8 cellular contexts compared by ENCODE assay signal in the genomic region with DNA sequence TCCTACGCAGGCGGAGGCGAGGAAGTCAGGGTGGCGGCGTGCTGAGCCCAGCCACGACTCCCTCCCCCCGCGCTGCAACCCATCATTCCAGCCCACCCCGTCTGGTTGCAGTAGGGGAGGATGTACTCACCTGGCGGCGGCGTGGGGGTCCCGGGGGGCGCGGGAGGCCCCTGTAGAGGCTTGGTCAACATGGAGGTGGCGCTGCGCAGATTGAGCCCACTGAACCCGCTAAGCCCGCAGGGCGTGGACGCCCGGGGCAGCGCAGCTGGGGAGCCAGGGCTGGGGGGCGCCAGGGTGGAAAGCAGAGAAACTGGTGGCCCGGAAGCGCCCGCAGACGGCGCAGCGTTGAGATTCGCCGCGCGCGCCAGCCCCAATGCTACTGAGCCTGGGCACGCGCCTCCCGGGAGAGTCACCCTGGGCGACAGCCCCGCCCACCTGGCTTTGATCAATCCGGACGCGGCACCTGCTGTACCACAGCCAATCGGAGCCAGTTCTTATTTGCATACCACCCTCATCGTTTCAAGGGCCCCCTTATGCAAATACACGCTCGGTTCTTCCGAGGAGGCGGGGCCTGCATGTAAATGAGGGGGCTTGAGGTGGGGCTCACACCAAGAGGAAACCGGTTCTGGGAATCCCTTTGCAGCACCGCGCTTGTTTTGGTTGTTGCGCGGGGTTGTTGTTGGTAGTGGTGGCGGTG. TPM values are rescaled to one million over a fixed set of nuclear protein-coding genes. Genes with fewer than 3 reads are reported as not detected.
DNase-seq lines count a peak whose midpoint lies in the region; ATAC-seq and TF ChIP-seq lines count a peak whose summit lies in the region.

A gene (minus strand): TSS at position 381 of the 697 bp plus-strand sequence. CDS start 190 bp downstream, at position 191.

- H3K4me2 ChIP-seq in H9 (ENCODE audit: insufficient read depth, insufficient read length, low read length), result peak within 1 kb of the TSS; percentile 87

- no peak within 1 kb of the TSS for H2BK15ac ChIP-seq in H9 (ENCODE audit: low read depth, low read length)

- H2BK120ac ChIP-seq in H9 (ENCODE audit: low read depth, low read length, poor library complexity, severe bottlenecking), result no peak within 1 kb of the TSS

- peak within 1 kb of the TSS; percentile 97 for H3K9ac ChIP-seq in H9 (ENCODE audit: extremely low read depth, insufficient read length, low read length)

- H3K4me1 ChIP-seq in H9 (ENCODE audit: insufficient read depth, low read length), result peaks cover 11% of the 10 kb centered on the region; the same call in 1 of the 2 replicates
- H3K4me1 ChIP-seq in RWPE2 (ENCODE audit: insufficient read depth, poor library complexity, severe bottlenecking), result peaks cover 3% of the 10 kb centered on the region

- no peak within 1 kb of the TSS for H2AK5ac ChIP-seq in H9 (ENCODE audit: insufficient read length, low read length)

- peak within 1 kb of the TSS; percentile 76 for H4K5ac ChIP-seq in H9 (ENCODE audit: insufficient read length, low read depth, low read length)

- peak within 1 kb of the TSS; percentile 86 for H4K91ac ChIP-seq in H9 (ENCODE audit: insufficient read length, low read depth, low read length)

- TF ChIP-seq CTCF in H9 (conservative IDR thresholded peaks at IDR 0.05) (no peak), RWPE2 (IDR thresholded peaks at IDR 0.05; ENCODE audit: poor library complexity, severe bottlenecking) (no peak), fibroblast of pulmonary artery (IDR thresholded peaks at IDR 0.05; ENCODE audit: low read length, missing control alignments) (no peak), nephron (IDR thresholded peaks at IDR 0.05; ENCODE audit: unreplicated experiment in 3 of 3) (no peak)

- no peak within 1 kb of the TSS for H2BK20ac ChIP-seq in H9 (ENCODE audit: low read depth, low read length, poor library complexity, severe bottlenecking)

- peaks cover 30% of the 10 kb centered on the region for H3K79me2 ChIP-seq in H9 (ENCODE audit: insufficient read depth, low read length)

- peaks cover 21% of the 10 kb centered on the region for H3K36me3 ChIP-seq in RWPE2 (ENCODE audit: low read depth)

- H3K4me3 Mint-ChIP-seq in H9, result peak within 1 kb of the TSS; percentile 95 to 99
- H3K4me3 Mint-ChIP-seq in activated T-helper 17 cell treated with anti-CD3 and anti-CD28 coated beads, Interleukin-2, amount 50 U/mL, for 72 hours, result peak within 1 kb of the TSS; percentile 97
- H3K4me3 Mint-ChIP-seq in nephron, result peak within 1 kb of the TSS; percentile 81 to 86 (median 81)
- peak within 1 kb of the TSS; percentile 96 for H3K4me3 Mint-ChIP-seq in stimulated activated naive CD8-positive, alpha-beta T cell treated with anti-CD3 and anti-CD28 coated beads, Interleukin-15, Interleukin-2, amounts not matched to agents 100 ng/mL and 50 ng/mL, for 24 hours

- peaks cover 53 to 67% (median 57%) of the 10 kb centered on the region in 3 experiments for H3K36me3 Mint-ChIP-seq in H9 (ENCODE audit: insufficient read depth in 1 of 3, low read depth in 3 of 3)
- H3K36me3 Mint-ChIP-seq in activated T-helper 17 cell treated with anti-CD3 and anti-CD28 coated beads, Interleukin-2, amount 50 U/mL, for 72 hours (ENCODE audit: low read depth), result peaks cover 100% of the 10 kb centered on the region
- peaks cover 5% of the 10 kb centered on the region for H3K36me3 Mint-ChIP-seq in nephron (ENCODE audit: low read depth)
- peaks cover 56% of the 10 kb centered on the region for H3K36me3 Mint-ChIP-seq in stimulated activated naive CD8-positive, alpha-beta T cell treated with anti-CD3 and anti-CD28 coated beads, Interleukin-15, Interleukin-2, amounts not matched to agents 100 ng/mL and 50 ng/mL, for 24 hours (ENCODE audit: low read depth)

- peaks cover 2% of the 10 kb centered on the region for H4K20me1 ChIP-seq in H9 (ENCODE audit: control insufficient read depth, insufficient read depth, insufficient read length)

- peak within 1 kb of the TSS; percentile 83 for H2BK5ac ChIP-seq in H9 (ENCODE audit: insufficient read length, low read length)

- peak within 1 kb of the TSS; percentile 76 for H3K4me3 ChIP-seq in RWPE2 (ENCODE audit: severe bottlenecking)
- peak within 1 kb of the TSS; percentile 60 for H3K4me3 ChIP-seq in fibroblast of pulmonary artery (replicated peaks; ENCODE audit: low read depth, low read length)

- H3K56ac ChIP-seq in H9 (ENCODE audit: insufficient read length, low read depth, low read length), result peak within 1 kb of the TSS; percentile 30

- H3K4ac ChIP-seq in H9 (ENCODE audit: low read depth, low read length), result no peak within 1 kb of the TSS; the same call in 1 of the 2 replicates

- peak within 1 kb of the TSS; percentile 97 for H3K27ac Mint-ChIP-seq in H9
- peak within 1 kb of the TSS; percentile 98 for H3K27ac Mint-ChIP-seq in activated T-helper 17 cell treated with anti-CD3 and anti-CD28 coated beads, Interleukin-2, amount 50 U/mL, for 72 hours
- peak within 1 kb of the TSS; percentile 47 to 86 (median 76) for H3K27ac Mint-ChIP-seq in nephron
- H3K27ac Mint-ChIP-seq in stimulated activated naive CD8-positive, alpha-beta T cell treated with anti-CD3 and anti-CD28 coated beads, Interleukin-15, Interleukin-2, amounts not matched to agents 100 ng/mL and 50 ng/mL, for 24 hours, result peak within 1 kb of the TSS; percentile 96

- no peak within 1 kb of the TSS for H2AFZ ChIP-seq in H9 (ENCODE audit: low read length)

- H3K23ac ChIP-seq in H9 (ENCODE audit: insufficient read length, low read depth, low read length), result no peak within 1 kb of the TSS

- peak within 1 kb of the TSS; percentile 76 for H3K18ac ChIP-seq in H9 (ENCODE audit: insufficient read length, low read depth, low read length)

- peaks cover 26 to 45% of the 10 kb centered on the region in 2 experiments for H3K4me1 Mint-ChIP-seq in H9
- peaks cover 5% of the 10 kb centered on the region for H3K4me1 Mint-ChIP-seq in activated T-helper 17 cell treated with anti-CD3 and anti-CD28 coated beads, Interleukin-2, amount 50 U/mL, for 72 hours
- peaks cover 17% of the 10 kb centered on the region for H3K4me1 Mint-ChIP-seq in nephron
- peaks cover 65% of the 10 kb centered on the region for H3K4me1 Mint-ChIP-seq in stimulated activated naive CD8-positive, alpha-beta T cell treated with anti-CD3 and anti-CD28 coated beads, Interleukin-15, Interleukin-2, amounts not matched to agents 100 ng/mL and 50 ng/mL, for 24 hours (ENCODE audit: low read depth)

- peak; percentile 88 for DNase-seq in EL
- DNase-seq in H9, result peak; percentile 95
- DNase-seq in M059J (ENCODE audit: low read depth), result peak; percentile 93
- DNase-seq in RWPE2 (ENCODE audit: low spot score), result peak; percentile 90
- peak; percentile 86 for DNase-seq in fibroblast of pulmonary artery (ENCODE audit: low read depth)

- H2BK12ac ChIP-seq in H9 (ENCODE audit: insufficient read length, low read depth, low read length), result peak within 1 kb of the TSS; percentile 13

- WGBS in H9 (ENCODE audit: extremely low coverage, insufficient read length, low lambda C conversion rate), result no CpG with 5 or more reads among the region's 55 CpGs

- H3K9me3 Mint-ChIP-seq in H9 (peaks cover 68 to 78% of the 10 kb centered on the region in 2 experiments), nephron (peaks cover 12% of the 10 kb centered on the region)
- H3K9me3 Mint-ChIP-seq in activated T-helper 17 cell treated with anti-CD3 and anti-CD28 coated beads, Interleukin-2, amount 50 U/mL, for 72 hours, result no peaks in the 10 kb centered on the region
- H3K9me3 Mint-ChIP-seq in stimulated activated naive CD8-positive, alpha-beta T cell treated with anti-CD3 and anti-CD28 coated beads, Interleukin-15, Interleukin-2, amounts not matched to agents 100 ng/mL and 50 ng/mL, for 24 hours, result no peaks in the 10 kb centered on the region

- H3T11ph ChIP-seq in H9 (ENCODE audit: low read length), result no peak within 1 kb of the TSS

- peak within 1 kb of the TSS; percentile 75 for H3K14ac ChIP-seq in H9 (ENCODE audit: insufficient read depth, low read length)

- H3K27me3 ChIP-seq in H9 (ENCODE audit: insufficient read depth, low read length), result no peaks in the 10 kb centered on the region
- H3K27me3 ChIP-seq in RWPE2 (ENCODE audit: insufficient read depth, poor library complexity, severe bottlenecking), result no peaks in the 10 kb centered on the region

- H4K8ac ChIP-seq in H9 (replicated peaks; ENCODE audit: insufficient read length, low read depth, low read length), result no peak within 1 kb of the TSS

- no peaks in the 10 kb centered on the region for H3K9me3 ChIP-seq in H9 (ENCODE audit: control insufficient read depth, low read depth, low read length)
- H3K9me3 ChIP-seq in RWPE2 (ENCODE audit: severe bottlenecking), result no peaks in the 10 kb centered on the region

- H3K79me1 ChIP-seq in H9 (ENCODE audit: insufficient read depth, low read depth, low read length, poor library complexity, severe bottlenecking), result peaks cover 4% of the 10 kb centered on the region

- H3K27ac ChIP-seq in H9 (ENCODE audit: insufficient read length, low read depth, low read length) (peak within 1 kb of the TSS; percentile 39), RWPE2 (ENCODE audit: poor library complexity, severe bottlenecking) (peak within 1 kb of the TSS; percentile 53)

- H3K23me2 ChIP-seq in H9 (ENCODE audit: insufficient read length, low read depth, low read length, poor library complexity, severe bottlenecking), result no peaks in the 10 kb centered on the region

- H3K27me3 Mint-ChIP-seq in H9 (ENCODE audit: low read depth) (peaks cover 4% of the 10 kb centered on the region), nephron (ENCODE audit: low read depth) (peaks cover 3% of the 10 kb centered on the region)
- H3K27me3 Mint-ChIP-seq in activated T-helper 17 cell treated with anti-CD3 and anti-CD28 coated beads, Interleukin-2, amount 50 U/mL, for 72 hours, result no peaks in the 10 kb centered on the region
- no peaks in the 10 kb centered on the region for H3K27me3 Mint-ChIP-seq in stimulated activated naive CD8-positive, alpha-beta T cell treated with anti-CD3 and anti-CD28 coated beads, Interleukin-15, Interleukin-2, amounts not matched to agents 100 ng/mL and 50 ng/mL, for 24 hours

- peak; percentile 82 for ATAC-seq in RWPE2 (ENCODE audit: low read depth)
- peak; percentile 71 for ATAC-seq in activated T-helper 17 cell treated with anti-CD3 and anti-CD28 coated beads, Interleukin-2, amount 50 U/mL, for 72 hours (replicated peaks)

RNA-seq across cellular contexts. Expression of the gene that starts here (rescaled TPM):
- total RNA-seq in H9 (2021), result 154 and 163 TPM in 2 replicates
- total RNA-seq in M059J (2014; rRNA removed; shearing (Covaris generic)), result 14.2 and 14.3 TPM in 2 replicates
- total RNA-seq in activated T-helper 17 cell treated with anti-CD3 and anti-CD28 coated beads, Interleukin-2, amount 50 U/mL, for 72 hours, result 100 to 1,000 TPM; 350 to 648 TPM

Comparison
In these comparisons a context has a peak if more than half of its experiments do, and no peak if none do; other contexts are left out.
1. Peak in every context shown above with its lines: DNase-seq, ATAC-seq, H3K4me3 ChIP-seq and H3K27ac ChIP-seq.
2. RNA of the gene that starts here (total RNA-seq): 350 to 648 TPM in activated T-helper 17 cell treated with anti-CD3 and anti-CD28 coated beads, Interleukin-2, amount 50 U/mL, for 72 hours and 154 to 163 TPM in H9; 14.2 to 14.3 TPM in M059J; every median in the first group is over 10 times any median in the second.